22 cellular contexts compared by ENCODE assay signal in the genomic region with DNA sequence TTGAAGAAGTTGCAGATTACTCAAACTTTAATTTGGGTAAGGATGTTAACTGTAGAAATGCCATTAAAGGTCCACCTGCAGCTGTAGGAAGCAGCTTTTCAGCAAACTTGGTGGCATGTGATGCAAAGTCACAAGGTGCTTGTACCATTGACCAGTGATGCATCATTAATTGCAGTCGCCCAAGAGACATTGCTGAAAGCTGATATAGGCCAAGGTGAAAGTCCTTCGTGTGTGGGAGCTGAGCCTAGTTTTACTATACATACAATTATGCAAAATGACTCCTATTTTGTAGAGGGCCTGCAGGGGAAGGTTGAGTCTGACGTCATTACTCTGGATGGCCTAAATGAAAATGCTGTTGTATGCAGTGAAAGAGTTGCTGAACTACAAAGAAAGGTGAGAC.
"Had no signal": no experiment of that assay in that cellular context is flagged by ENCODE, and none has a peak within 500 bp of the region (broad histone marks: within the 10 kb centered on the region; RNA-seq: fewer than 3 reads in every experiment).

No MANE protein-coding gene starts in this region.

- FAIRE-seq: HTR-8/SVneo, K562 had no signal

- H3K9me3 ChIP-seq: SJCRH30 had no signal

- H3K4me1 ChIP-seq: SJCRH30 had no signal

- H3K4me3 ChIP-seq: K562, SJCRH30 had no signal

- H3K27me3 ChIP-seq: SJCRH30 had no signal

- H3K27ac ChIP-seq: HL-60, KMS-11, RWPE1, SJCRH30 had no signal

- DNase-seq: MV-4-11, NCI-H1092, NCI-H1105 treated with DMSO at 0.1 percent for 48 hours, NCI-H1417 treated with DMSO at 0.1 percent for 48 hours, NCI-H146, NCI-H1694 treated with DMSO at 0.1 percent for 48 hours, NCI-H1930, NCI-H2081, NCI-H2107, NCI-H226, NCI-H446, NCI-H510A treated with DMSO at 0.1 percent for 48 hours, NCI-H69, NCI-H774, SHP77 treated with DMSO at 0.1 percent for 48 hours, SJCRH30, T-helper 1 cell had no signal
